In genomic region chr2:230128943-230129342, GRCh38 we compare ENCODE assay signal across 13 cellular contexts.
DNase-seq lines count a peak whose midpoint lies in the region; ATAC-seq and TF ChIP-seq lines count a peak whose summit lies in the region.
"Had no signal": no experiment of that assay in that cellular context is flagged by ENCODE, and none has a peak within 500 bp of the region (broad histone marks: within the 10 kb centered on the region; RNA-seq: fewer than 3 reads in every experiment).

No MANE protein-coding gene starts in this region.

- H3K4me1 ChIP-seq in prostate gland (replicated peaks), result no peaks in the 10 kb centered on the region

- peak overlapping the region; percentile 7 to 62 for H3K27ac ChIP-seq in prostate gland

- intact Hi-C loops in prostate gland (cut with DNase I), result no loop called here

- no peaks in the 10 kb centered on the region for H3K36me3 ChIP-seq in prostate gland

- 13% methylated on average over 6 of the region's 6 CpGs for WGBS in prostate gland

- H3K27me3 ChIP-seq in prostate gland (replicated peaks; ENCODE audit: insufficient read depth), result no peaks in the 10 kb centered on the region

- no peak for TF ChIP-seq CTCF in prostate gland (IDR thresholded peaks at IDR 0.05)

- no peak for ATAC-seq in HG02610 (IDR thresholded peaks at IDR 0.05; ENCODE audit: unreplicated experiment)

- in situ Hi-C loops in ACHN (cut with HindIII; ENCODE audit: low pct_ligation_motif_present, low pct_unique_long_range_greater_than_20kb, low sequenced_read_pairs), result no loop called here

- peak overlapping the region in 1 of 2 donors; percentile 15 for H3K4me3 ChIP-seq in prostate gland

- DNase-seq in AG08395 (ENCODE audit: low spot score) (peak; percentile 64), NCI-H460 (ENCODE audit: extremely low read depth, low read depth) (peak; percentile 40), fibroblast of gingiva (ENCODE audit: low read depth) (peak; percentile 65), prostate gland (ENCODE audit: low spot score) (peak; percentile 38), NCI-H1417 (lab: John Stamatoyannopoulos, UW) (no peak), ACHN (no peak)
- no peak for DNase-seq in stimulated activated CD4-positive, alpha-beta T cell treated with anti-CD3 and anti-CD28 coated beads, Interleukin-1b, Interleukin-23, amount 100 ng/mL, for 48 hours
- DNase-seq: activated B cell treated with CpG ODN at 0.5 μM for 24 hours; activated T-cell treated with anti-CD3 and anti-CD28 coated beads, Interleukin-2, amount 50 U/mL, for 48 hours; central memory CD4-positive, alpha-beta T cell; H9; NCI-H226 had no signal

- H3K9me3 ChIP-seq in prostate gland, result no peaks in the 10 kb centered on the region

- no peak for TF ChIP-seq POLR2A in prostate gland (IDR thresholded peaks at IDR 0.05)

Comparison
In these comparisons a context has a peak if more than half of its experiments do, and no peak if none do; other contexts are left out.
1. DNase-seq: peak in AG08395 (single experiment), NCI-H460 (single experiment), fibroblast of gingiva (single experiment) and prostate gland (single experiment); none in NCI-H1417 (0 of 3), stimulated activated CD4-positive, alpha-beta T cell treated with anti-CD3 and anti-CD28 coated beads, Interleukin-1b, Interleukin-23, amount 100 ng/mL, for 48 hours (single experiment) and ACHN (single experiment).